10 cellular contexts compared by ENCODE assay signal in genomic region chr6:116512155-116512559, GRCh38. TPM values are rescaled to one million over a fixed set of nuclear protein-coding genes. Genes with fewer than 3 reads are reported as not detected.
DNase-seq lines count a peak whose midpoint lies in the region; ATAC-seq, FAIRE-seq and TF ChIP-seq lines count a peak whose summit lies in the region.
"Had no signal": no experiment of that assay in that cellular context is flagged by ENCODE, and none has a peak within 500 bp of the region (broad histone marks: within the 10 kb centered on the region; RNA-seq: fewer than 3 reads in every experiment).

No MANE protein-coding gene starts in this region.

- FAIRE-seq in H54 (lab: Jason Lieb, UNC), result peak; percentile 55

- H3K4me3 ChIP-seq in AG10803 (ENCODE audit: low read length), result peak overlapping the region; percentile 67

- no peak for TF ChIP-seq CTCF in AG10803 (conservative IDR thresholded peaks at IDR 0.05; ENCODE audit: low read length)

- ATAC-seq in SK-N-SH treated with all-trans-retinoic acid at 6 μM for 48 hours, result peak; percentile 55

- no peak for TF ChIP-seq POLR2A in H54 (IDR thresholded peaks at IDR 0.05; ENCODE audit: low read depth, low read length)

- no peak for DNase-seq in AG10803 (ENCODE audit: low read depth)
- DNase-seq in H54 (ENCODE audit: insufficient read length, low spot score), result no peak
- peak; percentile 29 to 49 for DNase-seq in lung microvascular endothelial cell (ENCODE audit: low read depth in 2 of 2)
- no peak for DNase-seq in glomerular visceral epithelial cell (ENCODE audit: extremely low spot score)
- DNase-seq in C1 segment of cervical spinal cord (lab: John Stamatoyannopoulos, UW), result no peak
- DNase-seq in stimulated activated CD4-positive, alpha-beta T cell treated with anti-CD3 and anti-CD28 coated beads, Interleukin-2, amount 100 ng/mL, for 24 hours, result no peak
- DNase-seq in ecto neural progenitor cell (ENCODE audit: low spot score), result no peak
- DNase-seq: naive B cell had no signal

TF ChIP-seq in SK-N-SH treated with all-trans-retinoic acid at 6 μM for 48 hours, 23 proteins besides CTCF, POLR2A, EP300 and RAD21:
- TF ChIP-seq GLIS3 (CRISPR knock-in tag; IDR thresholded peaks at IDR 0.05), result no peak
- TF ChIP-seq PPARA (CRISPR knock-in tag; IDR thresholded peaks at IDR 0.05; ENCODE audit: borderline replicate concordance), result no peak
- no peak for TF ChIP-seq SNAI2 (CRISPR knock-in tag; IDR thresholded peaks at IDR 0.05)
- no peak for TF ChIP-seq CREB5 (CRISPR knock-in tag; IDR thresholded peaks at IDR 0.05; ENCODE audit: low read depth)
- TF ChIP-seq PATZ1 (CRISPR knock-in tag; IDR thresholded peaks at IDR 0.05; ENCODE audit: borderline replicate concordance), result no peak
- TF ChIP-seq ESRRG (CRISPR knock-in tag; IDR thresholded peaks at IDR 0.05), result no peak
- TF ChIP-seq ZNF8 (CRISPR knock-in tag; IDR thresholded peaks at IDR 0.05), result no peak
- TF ChIP-seq OSR1 (CRISPR knock-in tag; IDR thresholded peaks at IDR 0.05), result no peak
- no peak for TF ChIP-seq POU6F1 (CRISPR knock-in tag; IDR thresholded peaks at IDR 0.05; ENCODE audit: borderline replicate concordance, low read depth)
- no peak for TF ChIP-seq CSRNP3 (CRISPR knock-in tag; IDR thresholded peaks at IDR 0.05)
TF ChIP-seq in SK-N-SH treated with all-trans-retinoic acid at 6 μM for 48 hours: peak in this region for 0.

RNA-seq across cellular contexts. Expression of gene CALHM5, which starts 0.7 kb away (rescaled TPM):
- 0.40 and 1.5 TPM in 2 replicates for total RNA-seq in lung microvascular endothelial cell
- total RNA-seq: T-helper 2 cell treated with Interferon-gamma antibody and Interleukin-4, amounts not matched to agents 100 ng/mL and 5 ng/mL, for 36 hours had no signal

RNA-seq across cellular contexts. Expression of gene TRAPPC3L, which starts 33.3 kb away (rescaled TPM):
- under 0.01 TPM in 1 of 2 replicates, not detected in the other for total RNA-seq in lung microvascular endothelial cell
- total RNA-seq: T-helper 2 cell treated with Interferon-gamma antibody and Interleukin-4, amounts not matched to agents 100 ng/mL and 5 ng/mL, for 36 hours had no signal

RNA-seq across cellular contexts. Expression of gene CALHM4, which starts 41.4 kb away (rescaled TPM):
- total RNA-seq in lung microvascular endothelial cell, result 0.22 TPM in 1 of 2 replicates, not detected in the other
- total RNA-seq: T-helper 2 cell treated with Interferon-gamma antibody and Interleukin-4, amounts not matched to agents 100 ng/mL and 5 ng/mL, for 36 hours had no signal

RNA-seq across cellular contexts. Expression of gene CALHM6, which starts 51.0 kb away (rescaled TPM):
- total RNA-seq in lung microvascular endothelial cell, result 1.1 and 2.6 TPM in 2 replicates

RNA-seq across cellular contexts. Expression of gene RWDD1, which starts 59.1 kb away (rescaled TPM):
- 17.0 and 19.2 TPM in 2 replicates for total RNA-seq in lung microvascular endothelial cell

Comparison
In these comparisons a context has a peak if more than half of its experiments do, and no peak if none do; other contexts are left out.
1. DNase-seq: peak in lung microvascular endothelial cell (2 of 2); none in AG10803 (single experiment), H54 (single experiment), glomerular visceral epithelial cell (single experiment), C1 segment of cervical spinal cord (0 of 14), stimulated activated CD4-positive, alpha-beta T cell treated with anti-CD3 and anti-CD28 coated beads, Interleukin-2, amount 100 ng/mL, for 24 hours (0 of 2) and ecto neural progenitor cell (single experiment).